ENCODE assay signal across 11 cellular contexts in the genomic region with DNA sequence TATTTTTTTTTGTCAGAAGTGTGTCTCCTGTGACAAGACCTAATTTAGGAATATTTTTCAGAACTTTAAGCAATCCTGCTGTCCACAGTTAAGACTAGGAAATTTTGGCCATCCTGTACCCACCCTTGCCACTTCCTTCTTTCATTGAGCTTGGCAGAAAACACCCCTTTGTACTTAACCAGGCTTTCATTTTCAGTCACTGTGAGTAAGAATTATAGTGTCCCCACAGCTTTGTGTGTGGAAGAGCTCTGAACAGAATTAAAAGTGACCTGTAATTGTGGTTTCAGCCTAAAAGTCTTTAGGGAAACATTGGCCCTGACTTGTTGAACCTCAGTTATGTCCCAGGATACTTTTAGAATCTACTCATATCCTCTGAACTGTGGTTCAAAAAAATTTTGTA.
DNase-seq lines count a peak whose midpoint lies in the region; ATAC-seq and TF ChIP-seq lines count a peak whose summit lies in the region.
"Had no signal": no experiment of that assay in that cellular context is flagged by ENCODE, and none has a peak within 500 bp of the region (broad histone marks: within the 10 kb centered on the region; RNA-seq: fewer than 3 reads in every experiment).

No MANE protein-coding gene starts in this region.

- intact Hi-C loops in aorta (cut with DNase I) = no loop called here
- intact Hi-C loops in left ventricle myocardium superior (cut with micrococcal nuclease) = no loop called here
- intact Hi-C loops in psoas muscle (cut with DNase I) = no loop called here

- H3K9me2 ChIP-seq in Loucy (replicated peaks; ENCODE audit: low read depth, low read length) = no peaks in the 10 kb centered on the region

- no peak overlapping the region for H2AFZ ChIP-seq in Loucy (ENCODE audit: low read length)

- H3K9me3 ChIP-seq in BLaER1 treated with 17β-estradiol and CSF1 and Interleukin-3, amounts not matched to agents 10 nM and 100 nM (replicated peaks in 1 of 11) = peaks cover 6 to 37% (median 18%) of the 10 kb centered on the region in 11 experiments; a peak in 15 of 22 replicates
- no peaks in the 10 kb centered on the region for H3K9me3 ChIP-seq in Loucy (ENCODE audit: insufficient read depth, low read depth, low read length)
- no peaks in the 10 kb centered on the region for H3K9me3 ChIP-seq in aorta (ENCODE audit: control insufficient read depth, low read length)
- no peaks in the 10 kb centered on the region for H3K9me3 ChIP-seq in psoas muscle

- DNase-seq in aorta = no peak
- DNase-seq in left ventricle myocardium superior = no peak
- no peak for DNase-seq in activated effector memory CD4-positive, alpha-beta T cell treated with anti-CD3 and anti-CD28 coated beads, Interleukin-2, amount 50 U/mL, for 16 hours
- no peak for DNase-seq in psoas muscle
- DNase-seq: left cardiac atrium, NCI-H1105 treated with DMSO at 0.1 percent for 48 hours had no signal

- 0 out of 2 replicates have a peak, but pooled peaks cover 4% of the 10 kb centered on the region for H3F3A ChIP-seq in Loucy (ENCODE audit: low read depth)

- H3K4me3 ChIP-seq in BLaER1 treated with 17β-estradiol and CSF1 and Interleukin-3, amounts not matched to agents 10 nM and 100 nM = no peak overlapping the region
- H3K4me3 ChIP-seq in Loucy (ENCODE audit: low read length, poor library complexity, severe bottlenecking) = peak overlapping the region; percentile 3
- no peak overlapping the region for H3K4me3 ChIP-seq in aorta (ENCODE audit: low read length in 2 of 2)
- H3K4me3 ChIP-seq in psoas muscle = no peak overlapping the region
- H3K4me3 ChIP-seq: SK-N-MC had no signal

- no peaks in the 10 kb centered on the region; a peak in 1 of 22 replicates for H3K36me3 ChIP-seq in BLaER1 treated with 17β-estradiol and CSF1 and Interleukin-3, amounts not matched to agents 10 nM and 100 nM
- no peaks in the 10 kb centered on the region for H3K36me3 ChIP-seq in Loucy (ENCODE audit: insufficient read depth, low read length)
- H3K36me3 ChIP-seq in aorta (ENCODE audit: control insufficient read depth in 1 of 2, insufficient read depth in 2 of 2, low read length in 1 of 2) = no peaks in the 10 kb centered on the region
- no peaks in the 10 kb centered on the region for H3K36me3 ChIP-seq in psoas muscle (ENCODE audit: insufficient read depth in 1 of 2, low read depth in 1 of 2)

- TF ChIP-seq CTCF in Loucy (conservative IDR thresholded peaks at IDR 0.05; ENCODE audit: low read length) (no peak), psoas muscle (IDR thresholded peaks at IDR 0.05) (no peak)

- H3K79me2 ChIP-seq in Loucy (ENCODE audit: insufficient read depth, low read length) = no peaks in the 10 kb centered on the region

- no peaks in the 10 kb centered on the region for H4K20me1 ChIP-seq in BLaER1 treated with 17β-estradiol and CSF1 and Interleukin-3, amounts not matched to agents 10 nM and 100 nM
- no peaks in the 10 kb centered on the region for H4K20me1 ChIP-seq in Loucy (ENCODE audit: insufficient read depth, low read length, poor library complexity, severe bottlenecking)

- peaks cover 14 to 53% (median 38%) of the 10 kb centered on the region in 10 experiments for H3K4me1 ChIP-seq in BLaER1 treated with 17β-estradiol and CSF1 and Interleukin-3, amounts not matched to agents 10 nM and 100 nM
- peaks cover 29% of the 10 kb centered on the region for H3K4me1 ChIP-seq in Loucy (ENCODE audit: insufficient read depth, low read length, poor library complexity, severe bottlenecking)
- H3K4me1 ChIP-seq in aorta (ENCODE audit: control insufficient read depth in 1 of 2, insufficient read depth in 2 of 2, low read length in 2 of 2) = no peaks in the 10 kb centered on the region
- no peaks in the 10 kb centered on the region for H3K4me1 ChIP-seq in psoas muscle

- ATAC-seq in GM19324 (IDR thresholded peaks at IDR 0.05; ENCODE audit: low FRiP score, unreplicated experiment) = peak; percentile 80
- peak; percentile 62 for ATAC-seq in HG02884 (IDR thresholded peaks at IDR 0.05; ENCODE audit: unreplicated experiment)
- ATAC-seq in aorta (ENCODE audit: low FRiP score) = no peak
- ATAC-seq in left ventricle myocardium superior = no peak
- ATAC-seq in psoas muscle = no peak
- ATAC-seq: left cardiac atrium had no signal

- H3K9ac ChIP-seq in BLaER1 treated with 17β-estradiol and CSF1 and Interleukin-3, amounts not matched to agents 10 nM and 100 nM = peak overlapping the region in 8 of 11 experiments; percentile 45 to 77 (median 68); a peak in 15 of 22 replicates
- H3K9ac ChIP-seq in Loucy (ENCODE audit: low read depth, low read length, poor library complexity, severe bottlenecking) = peak overlapping the region; percentile 0

- H3K4me2 ChIP-seq in BLaER1 treated with 17β-estradiol and CSF1 and Interleukin-3, amounts not matched to agents 10 nM and 100 nM = peak overlapping the region in 10 of 11 experiments; percentile 3 to 77 (median 64); a peak in 20 of 22 replicates
- peak overlapping the region; percentile 15 for H3K4me2 ChIP-seq in Loucy (ENCODE audit: low read depth, low read length, poor library complexity, severe bottlenecking)

- H3K27me3 ChIP-seq in BLaER1 treated with 17β-estradiol and CSF1 and Interleukin-3, amounts not matched to agents 10 nM and 100 nM = no peaks in the 10 kb centered on the region
- H3K27me3 ChIP-seq in Loucy (ENCODE audit: insufficient read depth, low read length, poor library complexity, severe bottlenecking) (no peaks in the 10 kb centered on the region), aorta (ENCODE audit: control insufficient read depth in 1 of 2, insufficient read depth in 2 of 2, low read length in 1 of 2) (no peaks in the 10 kb centered on the region), psoas muscle (ENCODE audit: insufficient read depth in 3 of 3, low read length in 2 of 3) (no peaks in the 10 kb centered on the region)

- H3K27ac ChIP-seq in BLaER1 treated with 17β-estradiol and CSF1 and Interleukin-3, amounts not matched to agents 10 nM and 100 nM = peak overlapping the region in 10 of 11 experiments; percentile 24 to 97 (median 88); a peak in 19 of 22 replicates
- H3K27ac ChIP-seq in aorta (ENCODE audit: low read depth in 1 of 2, low read length in 2 of 2) (no peak overlapping the region), psoas muscle (no peak overlapping the region)
- H3K27ac ChIP-seq: SK-N-MC had no signal

Comparison
In these comparisons a context has a peak if more than half of its experiments do, and no peak if none do; other contexts are left out.
1. H3K27ac ChIP-seq: peak in BLaER1 treated with 17β-estradiol and CSF1 and Interleukin-3, amounts not matched to agents 10 nM and 100 nM (10 of 11); none in aorta (0 of 2) and psoas muscle (single experiment).
2. ATAC-seq: peak in GM19324 (single experiment) and HG02884 (single experiment); none in aorta (single experiment), left ventricle myocardium superior (single experiment) and psoas muscle (0 of 4).